ENCODE assay signal across 2 cellular contexts in genomic region chrX:154411981-154412340, GRCh38.
TF ChIP-seq lines count a peak whose summit lies in the region.

No MANE protein-coding gene starts in this region.

TF ChIP-seq in HEK293, 187 proteins besides CTCF, POLR2A, EP300 and RAD21 (continued from another document):
- TF ChIP-seq PRDM2 (tag by site-specific recombination; IDR thresholded peaks at IDR 0.05; ENCODE audit: borderline replicate concordance), result no peak
- TF ChIP-seq KLF9 (tag by site-specific recombination; IDR thresholded peaks at IDR 0.05; ENCODE audit: low read depth), result peak; percentile 80
- TF ChIP-seq ZNF501 (tag by site-specific recombination; IDR thresholded peaks at IDR 0.05), result peak; percentile 35; the same call in 1 of the 2 replicates
- no peak for TF ChIP-seq ZNF248 (tag by site-specific recombination; IDR thresholded peaks at IDR 0.05)
- TF ChIP-seq, protein P1, sequence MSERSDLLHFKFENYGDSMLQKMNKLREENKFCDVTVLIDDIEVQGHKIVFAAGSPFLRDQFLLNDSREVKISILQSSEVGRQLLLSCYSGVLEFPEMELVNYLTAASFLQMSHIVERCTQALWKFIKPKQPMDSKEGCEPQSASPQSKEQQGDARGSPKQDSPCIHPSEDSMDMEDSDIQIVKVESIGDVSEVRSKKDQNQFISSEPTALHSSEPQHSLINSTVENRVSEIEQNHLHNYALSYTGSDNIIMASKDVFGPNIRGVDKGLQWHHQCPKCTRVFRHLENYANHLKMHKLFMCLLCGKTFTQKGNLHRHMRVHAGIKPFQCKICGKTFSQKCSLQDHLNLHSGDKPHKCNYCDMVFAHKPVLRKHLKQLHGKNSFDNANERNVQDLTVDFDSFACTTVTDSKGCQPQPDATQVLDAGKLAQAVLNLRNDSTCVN (tag by site-specific recombination; optimal IDR thresholded peaks at IDR 0.05), result peak; percentile 37
- TF ChIP-seq ZIC2 (tag by site-specific recombination; IDR thresholded peaks at IDR 0.05), result peak; percentile 42; the same call in 1 of the 2 replicates
- peak; percentile 81 for TF ChIP-seq ZBTB17 (tag by site-specific recombination; IDR thresholded peaks at IDR 0.05)
- TF ChIP-seq, protein P2, sequence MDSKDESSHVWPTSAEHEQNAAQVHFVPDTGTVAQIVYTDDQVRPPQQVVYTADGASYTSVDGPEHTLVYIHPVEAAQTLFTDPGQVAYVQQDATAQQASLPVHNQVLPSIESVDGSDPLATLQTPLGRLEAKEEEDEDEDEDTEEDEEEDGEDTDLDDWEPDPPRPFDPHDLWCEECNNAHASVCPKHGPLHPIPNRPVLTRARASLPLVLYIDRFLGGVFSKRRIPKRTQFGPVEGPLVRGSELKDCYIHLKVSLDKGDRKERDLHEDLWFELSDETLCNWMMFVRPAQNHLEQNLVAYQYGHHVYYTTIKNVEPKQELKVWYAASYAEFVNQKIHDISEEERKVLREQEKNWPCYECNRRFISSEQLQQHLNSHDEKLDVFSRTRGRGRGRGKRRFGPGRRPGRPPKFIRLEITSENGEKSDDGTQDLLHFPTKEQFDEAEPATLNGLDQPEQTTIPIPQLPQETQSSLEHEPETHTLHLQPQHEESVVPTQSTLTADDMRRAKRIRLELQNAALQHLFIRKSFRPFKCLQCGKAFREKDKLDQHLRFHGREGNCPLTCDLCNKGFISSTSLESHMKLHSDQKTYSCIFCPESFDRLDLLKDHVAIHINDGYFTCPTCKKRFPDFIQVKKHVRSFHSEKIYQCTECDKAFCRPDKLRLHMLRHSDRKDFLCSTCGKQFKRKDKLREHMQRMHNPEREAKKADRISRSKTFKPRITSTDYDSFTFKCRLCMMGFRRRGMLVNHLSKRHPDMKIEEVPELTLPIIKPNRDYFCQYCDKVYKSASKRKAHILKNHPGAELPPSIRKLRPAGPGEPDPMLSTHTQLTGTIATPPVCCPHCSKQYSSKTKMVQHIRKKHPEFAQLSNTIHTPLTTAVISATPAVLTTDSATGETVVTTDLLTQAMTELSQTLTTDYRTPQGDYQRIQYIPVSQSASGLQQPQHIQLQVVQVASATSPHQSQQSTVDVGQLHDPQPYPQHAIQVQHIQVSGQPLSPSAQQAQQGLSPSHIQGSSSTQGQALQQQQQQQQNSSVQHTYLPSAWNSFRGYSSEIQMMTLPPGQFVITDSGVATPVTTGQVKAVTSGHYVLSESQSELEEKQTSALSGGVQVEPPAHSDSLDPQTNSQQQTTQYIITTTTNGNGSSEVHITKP (tag by site-specific recombination; IDR thresholded peaks at IDR 0.05), result 0 out of 2 replicates have a peak, but pooled peaks have one; percentile 9
- peak; percentile 16; the same call in 1 of the 2 replicates for TF ChIP-seq ZEB2 (tag by site-specific recombination; IDR thresholded peaks at IDR 0.05)
- no peak for TF ChIP-seq ZNF623 (tag by site-specific recombination; IDR thresholded peaks at IDR 0.05)

TF ChIP-seq in WTC11, 78 proteins besides CTCF, POLR2A, EP300 and RAD21 (continued from another document):
- TF ChIP-seq FOXK1 (CRISPR knock-in tag; IDR thresholded peaks at IDR 0.05), result 0 out of 2 replicates have a peak, but pooled peaks have one; percentile 30
- TF ChIP-seq, protein P3, sequence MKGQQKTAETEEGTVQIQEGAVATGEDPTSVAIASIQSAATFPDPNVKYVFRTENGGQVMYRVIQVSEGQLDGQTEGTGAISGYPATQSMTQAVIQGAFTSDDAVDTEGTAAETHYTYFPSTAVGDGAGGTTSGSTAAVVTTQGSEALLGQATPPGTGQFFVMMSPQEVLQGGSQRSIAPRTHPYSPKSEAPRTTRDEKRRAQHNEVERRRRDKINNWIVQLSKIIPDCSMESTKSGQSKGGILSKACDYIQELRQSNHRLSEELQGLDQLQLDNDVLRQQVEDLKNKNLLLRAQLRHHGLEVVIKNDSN (CRISPR knock-in tag; IDR thresholded peaks at IDR 0.05), result peak; percentile 70; the same call in 1 of the 2 replicates
- TF ChIP-seq ZNF121 (CRISPR knock-in tag; IDR thresholded peaks at IDR 0.05), result no peak
- TF ChIP-seq NR1H2 (CRISPR knock-in tag; IDR thresholded peaks at IDR 0.05), result no peak
- no peak for TF ChIP-seq RELA (CRISPR knock-in tag; IDR thresholded peaks at IDR 0.05; ENCODE audit: borderline replicate concordance)
- peak; percentile 75 for TF ChIP-seq USF2 (CRISPR knock-in tag; IDR thresholded peaks at IDR 0.05)
